In the genomic region with DNA sequence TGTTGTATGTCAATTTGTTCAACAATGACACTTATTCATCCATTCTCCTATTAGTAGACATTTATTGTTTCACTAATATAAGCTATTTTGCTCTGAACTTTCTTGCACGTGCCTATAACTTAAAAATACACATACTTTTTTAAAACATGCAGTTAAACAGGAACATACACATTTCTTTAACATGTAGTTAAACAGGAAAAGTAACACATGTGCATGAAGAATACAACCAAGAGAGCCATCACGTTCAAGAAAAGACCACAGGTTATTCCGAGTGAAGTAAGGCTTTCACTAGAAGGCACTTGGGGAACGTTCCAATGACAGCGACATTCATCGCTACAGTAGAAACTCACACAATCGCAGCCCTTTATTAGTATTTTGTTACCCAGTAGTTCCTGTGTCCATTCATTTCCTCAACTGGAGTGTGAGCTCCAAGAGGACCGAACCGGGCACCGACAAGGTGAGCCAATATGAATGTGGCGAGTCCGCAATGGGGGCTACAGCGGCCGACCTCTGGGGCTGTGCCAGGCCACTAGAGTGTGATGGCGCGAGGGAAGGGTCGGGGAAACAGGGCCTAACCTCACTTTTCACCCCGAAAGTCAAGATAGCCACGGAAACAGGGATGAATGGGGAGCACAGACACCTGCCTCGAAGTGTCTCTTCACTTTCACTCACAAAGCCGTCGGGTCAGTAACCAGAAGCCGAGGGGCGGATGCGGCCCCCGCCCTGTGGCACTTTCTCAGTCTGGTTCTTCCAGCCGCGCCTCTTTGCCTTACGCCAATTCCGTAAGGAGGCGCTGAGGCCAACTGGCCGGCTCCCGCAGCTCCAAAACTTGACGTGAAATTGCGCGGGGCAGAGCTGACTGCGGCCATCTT, we compare ENCODE assay signal across 8 cellular contexts. TPM values are rescaled to one million over a fixed set of nuclear protein-coding genes. Genes with fewer than 3 reads are reported as not detected.
DNase-seq lines count a peak whose midpoint lies in the region.

No MANE protein-coding gene starts in this region.

- H3K9me3 ChIP-seq in ES-I3 (ENCODE audit: control insufficient read depth, insufficient read depth, low read length) = no peaks in the 10 kb centered on the region
- no peaks in the 10 kb centered on the region for H3K9me3 ChIP-seq in neuron (ENCODE audit: low read length)

- H3K4me3 ChIP-seq in H7 (ENCODE audit: insufficient read depth, low read depth, low read length) = peak overlapping the region; percentile 97
- peak overlapping the region; percentile 90 for H3K4me3 ChIP-seq in neuron (ENCODE audit: low read length)

- DNase-seq in H7 (peak; percentile 82), LoVo (ENCODE audit: low spot score) (peak; percentile 90), RPMI8226 (peak; percentile 81), activated gamma-delta T cell (lab: John Stamatoyannopoulos, UW) (peak; percentile 56), foreskin melanocyte (peak; percentile 86), superior temporal gyrus (ENCODE audit: extremely low spot score) (peak; percentile 80)

- H3K27me3 ChIP-seq in H7 (ENCODE audit: control insufficient read depth, insufficient read depth, low read length) (no peaks in the 10 kb centered on the region), neuron (ENCODE audit: insufficient read depth, low read length) (no peaks in the 10 kb centered on the region)

- H3K9ac ChIP-seq in ES-I3 (ENCODE audit: low read depth, low read length) = peak overlapping the region; percentile 82

- no peaks in the 10 kb centered on the region for H3K36me3 ChIP-seq in ES-I3 (ENCODE audit: insufficient read depth, low read length)
- H3K36me3 ChIP-seq in H7 (replicated peaks; ENCODE audit: control insufficient read depth, insufficient read depth, low read length) = no peaks in the 10 kb centered on the region
- no peaks in the 10 kb centered on the region for H3K36me3 ChIP-seq in neuron (ENCODE audit: insufficient read depth, low read length)

- peaks cover 9% of the 10 kb centered on the region for H3K4me1 ChIP-seq in ES-I3 (ENCODE audit: insufficient read depth, low read length)
- peaks cover 7% of the 10 kb centered on the region for H3K4me1 ChIP-seq in neuron (ENCODE audit: insufficient read depth, low read length)

- peak overlapping the region; percentile 79 for H2AFZ ChIP-seq in neuron (ENCODE audit: low read depth, low read length)

RNA-seq across cellular contexts. Expression of gene SEPTIN7, which starts 0.8 kb away (rescaled TPM):
- total RNA-seq in H7 (2014; rRNA removed; shearing (Covaris generic)) = 162 and 218 TPM in 2 replicates

Comparison
In these comparisons a context has a peak if more than half of its experiments do, and no peak if none do; other contexts are left out.
1. Peak in every context shown above with its lines: DNase-seq and H3K4me3 ChIP-seq.